18 cellular contexts compared by ENCODE assay signal in genomic region chr6:157576621-157577390, GRCh38.
DNase-seq lines count a peak whose midpoint lies in the region; ATAC-seq and TF ChIP-seq lines count a peak whose summit lies in the region.
"Had no signal": no experiment of that assay in that cellular context is flagged by ENCODE, and none has a peak within 500 bp of the region (broad histone marks: within the 10 kb centered on the region; RNA-seq: fewer than 3 reads in every experiment).

No MANE protein-coding gene starts in this region.

- no peak overlapping the region for H3K9ac ChIP-seq in SK-N-SH
- H3K9ac ChIP-seq: BLaER1 had no signal

- H3K9me3 ChIP-seq in SK-N-SH (no peaks in the 10 kb centered on the region), OCI-LY7 (ENCODE audit: low read length) (peaks cover 13% of the 10 kb centered on the region; the same call in 1 of the 2 replicates), esophagus muscularis mucosa (no peaks in the 10 kb centered on the region)
- H3K9me3 ChIP-seq: A549 had no signal

- no peaks in the 10 kb centered on the region for H3K79me2 ChIP-seq in SK-N-SH (ENCODE audit: insufficient read depth)
- H3K79me2 ChIP-seq in OCI-LY7 (ENCODE audit: insufficient read depth, low read depth, low read length), result no peaks in the 10 kb centered on the region

- no TSS peak for BruUV-seq in OCI-LY7 (replicated peaks; lab: Mats Ljungman, UMichigan)

- no peak overlapping the region for H3K27ac ChIP-seq in SK-N-SH (ENCODE audit: low read depth in 2 of 2, low read length in 1 of 2)
- H3K27ac ChIP-seq in OCI-LY7 (ENCODE audit: low read depth, low read length, poor library complexity, severe bottlenecking), result no peak overlapping the region
- H3K27ac ChIP-seq in esophagus muscularis mucosa (replicated peaks in 1 of 4), result no peak overlapping the region
- H3K27ac ChIP-seq: 22Rv1, A549, BLaER1 had no signal

- no peaks in the 10 kb centered on the region for H3K9me2 ChIP-seq in SK-N-SH
- no peaks in the 10 kb centered on the region for H3K9me2 ChIP-seq in OCI-LY7 (ENCODE audit: insufficient read depth, low read length)

- 94% methylated on average over 4 of the region's 4 CpGs for WGBS in SK-N-SH (ENCODE audit: low lambda C conversion rate)
- WGBS in esophagus muscularis mucosa, result 97% methylated on average over 4 of the region's 4 CpGs

- H3K27me3 ChIP-seq in SK-N-SH (ENCODE audit: insufficient read depth), result no peaks in the 10 kb centered on the region
- no peaks in the 10 kb centered on the region for H3K27me3 ChIP-seq in esophagus muscularis mucosa
- H3K27me3 ChIP-seq: BLaER1 had no signal

- TF ChIP-seq POLR2A in esophagus muscularis mucosa (IDR thresholded peaks at IDR 0.05; ENCODE audit: low read depth), result no peak

- TF ChIP-seq EP300 in SK-N-SH (IDR thresholded peaks at IDR 0.05; ENCODE audit: borderline replicate concordance in 1 of 2, low read depth in 1 of 2, low read length in 1 of 2), result no peak
- no peak for TF ChIP-seq EP300 in esophagus muscularis mucosa (IDR thresholded peaks at IDR 0.05)

- no peaks in the 10 kb centered on the region for H3K36me3 ChIP-seq in SK-N-SH (replicated peaks in 1 of 2; ENCODE audit: control insufficient read depth in 1 of 2, insufficient read depth in 2 of 2, low read length in 1 of 2)
- H3K36me3 ChIP-seq in OCI-LY7 (ENCODE audit: insufficient read depth, low read length), result no peaks in the 10 kb centered on the region
- no peaks in the 10 kb centered on the region for H3K36me3 ChIP-seq in esophagus muscularis mucosa
- H3K36me3 ChIP-seq: BLaER1 had no signal

- DNase-seq in SK-N-SH (no peak), OCI-LY7 (ENCODE audit: low spot score) (no peak), esophagus muscularis mucosa (ENCODE audit: extremely low spot score) (peak; percentile 66), SK-N-DZ (ENCODE audit: low spot score) (no peak)
- no peak for DNase-seq in activated CD4-positive, alpha-beta T cell treated with anti-CD3 and anti-CD28 coated beads, Interleukin-2, amount 50 U/mL, for 48 hours
- DNase-seq: AML-193; CD4-positive, alpha-beta memory T cell; DMS153; DMS79; GF-D8 had no signal

- TF ChIP-seq CTCF in SK-N-SH (IDR thresholded peaks at IDR 0.05) (no peak), OCI-LY7 (conservative IDR thresholded peaks at IDR 0.05; ENCODE audit: low read length) (no peak), esophagus muscularis mucosa (IDR thresholded peaks at IDR 0.05) (no peak)

- POLR2A ChIA-PET in SK-N-SH (lab: Yijun Ruan, JAX) (no interaction called here), OCI-LY7 (lab: Charles Lee) (no interaction called here)

- TF ChIP-seq RAD21 in SK-N-SH (IDR thresholded peaks at IDR 0.05; ENCODE audit: low read length), result no peak

- no peak overlapping the region for H3K4me3 ChIP-seq in SK-N-SH (ENCODE audit: low read depth in 2 of 2, low read length in 1 of 2)
- H3K4me3 ChIP-seq in OCI-LY7 (ENCODE audit: low read depth, low read length, poor library complexity, severe bottlenecking), result no peak overlapping the region
- no peak overlapping the region for H3K4me3 ChIP-seq in esophagus muscularis mucosa
- H3K4me3 ChIP-seq: A549, BLaER1, GM23338 had no signal

- no peaks in the 10 kb centered on the region for H3F3A ChIP-seq in SK-N-SH (replicated peaks; ENCODE audit: insufficient read depth)

- intact Hi-C loops in OCI-LY7 (cut with micrococcal nuclease; ENCODE audit: unreplicated experiment), result no loop called here
- intact Hi-C loops in esophagus muscularis mucosa (cut with DNase I), result no loop called here

- CTCF ChIA-PET in SK-N-SH (lab: Yijun Ruan, JAX) (interaction anchor here (1.0 to 1.5 kb wide), 3 partner anchors 10 to 262 kb away, joined by 3 read pairs; no protein-coding TSS in a partner anchor), OCI-LY7 (lab: Charles Lee; ENCODE audit: unreplicated experiment) (no interaction called here)

- ATAC-seq in SK-N-SH treated with all-trans-retinoic acid at 6 μM for 48 hours (no peak), HG02981 (IDR thresholded peaks at IDR 0.05; ENCODE audit: unreplicated experiment) (no peak)
- ATAC-seq: A549, GM23338, HCT116, HepG2 had no signal

- H3K4me1 ChIP-seq in SK-N-SH (ENCODE audit: control insufficient read depth in 1 of 2, insufficient read depth in 2 of 2, low read depth in 1 of 2, low read length in 1 of 2), result no peaks in the 10 kb centered on the region
- peaks cover 33% of the 10 kb centered on the region for H3K4me1 ChIP-seq in OCI-LY7 (ENCODE audit: insufficient read depth, low read length, poor library complexity, severe bottlenecking)
- no peaks in the 10 kb centered on the region for H3K4me1 ChIP-seq in esophagus muscularis mucosa
- H3K4me1 ChIP-seq: A549 had no signal

- H2AFZ ChIP-seq in SK-N-SH (ENCODE audit: low read depth), result no peak overlapping the region
- 0 out of 2 replicates have a peak overlapping the region, but pooled peaks have one; percentile 29 for H2AFZ ChIP-seq in OCI-LY7 (ENCODE audit: low read length)
- H2AFZ ChIP-seq: GM23338 had no signal

- H4K20me1 ChIP-seq in SK-N-SH (ENCODE audit: insufficient read depth), result no peaks in the 10 kb centered on the region
- H4K20me1 ChIP-seq in OCI-LY7 (ENCODE audit: insufficient read depth, low read length), result no peaks in the 10 kb centered on the region
- H4K20me1 ChIP-seq: BLaER1 had no signal

- H3K4me2 ChIP-seq in SK-N-SH (no peak overlapping the region), OCI-LY7 (ENCODE audit: low read length) (no peak overlapping the region)
- H3K4me2 ChIP-seq: A549, BLaER1, GM23338 had no signal

TF ChIP-seq in SK-N-SH treated with all-trans-retinoic acid at 6 μM for 48 hours, 23 proteins besides CTCF, POLR2A, EP300 and RAD21:
- TF ChIP-seq ZNF8 (CRISPR knock-in tag; IDR thresholded peaks at IDR 0.05) (0 out of 2 replicates have a peak, but pooled peaks have one; percentile 13), ZC3H10 (CRISPR knock-in tag; IDR thresholded peaks at IDR 0.05) (no peak), ARNTL (CRISPR knock-in tag; IDR thresholded peaks at IDR 0.05; ENCODE audit: borderline replicate concordance, low read depth) (no peak)

TF ChIP-seq in SK-N-SH, 30 proteins besides CTCF, POLR2A, EP300 and RAD21:
- TF ChIP-seq NFIC (IDR thresholded peaks at IDR 0.05; ENCODE audit: borderline replicate concordance) (no peak), YY1 (IDR thresholded peaks at IDR 0.05; ENCODE audit: low read depth) (no peak), GATA2 (CRISPR knock-in tag; IDR thresholded peaks at IDR 0.05) (no peak), JUND (IDR thresholded peaks at IDR 0.05) (no peak), TCF12 (IDR thresholded peaks at IDR 0.05) (no peak), RFX5 (IDR thresholded peaks at IDR 0.05; ENCODE audit: low read length) (no peak), ZBTB33 (IDR thresholded peaks at IDR 0.05; ENCODE audit: borderline replicate concordance, low read depth) (no peak), FOSL2 (IDR thresholded peaks at IDR 0.05; ENCODE audit: borderline replicate concordance, low read depth) (no peak), TAF1 (IDR thresholded peaks at IDR 0.05; ENCODE audit: borderline replicate concordance, low read depth, low read length) (no peak), RXRA (IDR thresholded peaks at IDR 0.05; ENCODE audit: borderline replicate concordance, low read depth) (no peak), ELF1 (IDR thresholded peaks at IDR 0.05) (no peak)
